8 cellular contexts compared by ENCODE assay signal in the genomic region with DNA sequence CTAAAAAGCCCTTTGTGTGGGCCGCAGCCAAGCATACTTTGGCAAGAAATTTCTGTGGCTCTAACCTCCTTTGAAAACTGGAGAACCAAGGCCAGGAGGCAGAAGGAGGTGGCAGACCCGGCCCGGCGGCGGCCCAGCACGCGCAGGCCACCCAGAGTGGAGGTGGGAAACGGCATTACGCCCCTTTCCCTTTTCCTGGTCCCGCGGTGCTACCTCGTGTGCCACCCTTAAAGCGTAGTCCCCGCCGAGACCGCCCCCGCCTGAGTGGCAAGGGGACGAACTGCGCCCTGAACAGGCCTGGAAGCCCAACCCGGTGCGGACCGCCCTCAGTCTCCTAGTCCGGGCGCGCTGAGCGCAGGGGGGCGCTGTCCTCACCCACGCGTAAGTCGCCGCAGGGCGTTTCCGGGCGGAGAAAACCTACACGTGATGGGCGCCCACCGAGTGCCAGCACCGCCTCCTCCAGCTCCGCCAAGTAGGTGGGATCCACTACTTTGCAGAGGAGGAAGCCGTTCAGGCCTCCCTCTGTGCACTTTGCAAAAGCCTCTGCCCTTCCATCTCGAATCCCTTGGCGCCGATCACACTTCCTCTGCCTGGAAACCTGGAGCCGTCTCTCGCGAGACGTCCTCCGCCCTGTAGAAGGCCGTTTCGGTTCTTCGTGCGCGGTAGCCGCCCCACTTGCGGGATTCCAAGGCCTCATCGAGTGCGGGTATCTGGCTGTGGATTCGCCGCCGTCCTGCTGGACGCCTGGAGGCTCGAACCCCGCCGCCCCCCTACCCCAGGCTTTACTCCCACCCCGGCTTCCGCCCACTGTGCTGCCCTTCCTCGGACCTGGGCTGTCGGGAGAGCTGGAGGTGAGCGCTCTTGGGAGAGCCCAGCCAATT. TPM values are rescaled to one million over a fixed set of nuclear protein-coding genes. Genes with fewer than 3 reads are reported as not detected.
DNase-seq lines count a peak whose midpoint lies in the region; TF ChIP-seq lines count a peak whose summit lies in the region.

Gene ACCS, plus strand, starts transcription at position 420 of the 881 bp plus-strand sequence. CDS start 1,358 bp downstream, outside the sequence.

- no peaks in the 10 kb centered on the region for H3K9me3 ChIP-seq in osteoblast (ENCODE audit: low read depth, low read length)

- H3K27me3 ChIP-seq in osteoblast (ENCODE audit: insufficient read depth, low read length): no peaks in the 10 kb centered on the region

- peak within 1 kb of the TSS; percentile 84 for H3K27ac Mint-ChIP-seq in activated naive CD8-positive, alpha-beta T cell

- peaks cover 10% of the 10 kb centered on the region for H3K4me1 ChIP-seq in osteoblast (ENCODE audit: insufficient read depth, low read length)

- H3K4me2 ChIP-seq in osteoblast (ENCODE audit: insufficient read depth, low read length): peak within 1 kb of the TSS; percentile 91

- H3K36me3 Mint-ChIP-seq in activated naive CD8-positive, alpha-beta T cell: peaks cover 4% of the 10 kb centered on the region

- peak within 1 kb of the TSS; percentile 97 for H2AFZ ChIP-seq in osteoblast (ENCODE audit: low read length)

- H3K36me3 ChIP-seq in osteoblast (ENCODE audit: insufficient read depth, low read length): no peaks in the 10 kb centered on the region

- H3K27ac ChIP-seq in osteoblast (ENCODE audit: low read depth, low read length) (peak within 1 kb of the TSS; percentile 87), temporal lobe (ENCODE audit: low read depth, low read length) (peak within 1 kb of the TSS; percentile 69)

- peak; percentile 77 for TF ChIP-seq CTCF in osteoblast (IDR thresholded peaks at IDR 0.05; ENCODE audit: extremely low read depth, low read depth, low read length)

- H3K4me3 ChIP-seq in osteoblast (ENCODE audit: insufficient read depth, low read length): peak within 1 kb of the TSS; percentile 92

- H3K27me3 Mint-ChIP-seq in activated naive CD8-positive, alpha-beta T cell: no peaks in the 10 kb centered on the region

- DNase-seq in G401 (ENCODE audit: low spot score): peak; percentile 85
- DNase-seq in H4 (ENCODE audit: low spot score): peak; percentile 97
- DNase-seq in M059J (ENCODE audit: low read depth): peak; percentile 89
- peak; percentile 96 for DNase-seq in SKM-1 (lab: John Stamatoyannopoulos, UW; ENCODE audit: unreplicated experiment)
- DNase-seq in glomerular visceral epithelial cell (ENCODE audit: extremely low spot score): peak; percentile 61
- DNase-seq in osteoblast (ENCODE audit: insufficient read length, low spot score, missing footprints): peak; percentile 98

- in situ Hi-C loops in G401 (cut with HindIII; ENCODE audit: low sequenced_read_pairs): no loop called here

- H3K4me1 Mint-ChIP-seq in activated naive CD8-positive, alpha-beta T cell (ENCODE audit: low read depth): peaks cover 30% of the 10 kb centered on the region

- no peaks in the 10 kb centered on the region for H4K20me1 ChIP-seq in osteoblast (ENCODE audit: insufficient read depth, low read length)

- H3K9me3 Mint-ChIP-seq in activated naive CD8-positive, alpha-beta T cell (ENCODE audit: low read depth): no peaks in the 10 kb centered on the region

- peaks cover 4% of the 10 kb centered on the region for H3K79me2 ChIP-seq in osteoblast (ENCODE audit: insufficient read depth, low read length)

- H3K4me3 Mint-ChIP-seq in activated naive CD8-positive, alpha-beta T cell: peak within 1 kb of the TSS; percentile 89

RNA-seq across cellular contexts. Expression of gene ACCS, which starts in this region (rescaled TPM):
- not detected in 2 replicates for total RNA-seq in G401 (2014; rRNA removed; shearing (Covaris generic))
- total RNA-seq in H4 (2014; rRNA removed; shearing (Covaris generic)): 3.1 and 3.6 TPM in 2 replicates
- 0.39 and 2.3 TPM in 2 replicates for total RNA-seq in M059J (2014; rRNA removed; shearing (Covaris generic))
- total RNA-seq in osteoblast (21.0 and 27.1 TPM in 2 replicates), temporal lobe (3.7 TPM)

Comparison
In these comparisons a context has a peak if more than half of its experiments do, and no peak if none do; other contexts are left out.
1. Peak in every context shown above with its lines: DNase-seq, H3K4me3 ChIP-seq and H3K27ac ChIP-seq.
2. Peak in DNase-seq in G401; RNA of the gene not detected or under 1 TPM.